Comparison of ENCODE assay signal across 27 cellular contexts in the genomic region with DNA sequence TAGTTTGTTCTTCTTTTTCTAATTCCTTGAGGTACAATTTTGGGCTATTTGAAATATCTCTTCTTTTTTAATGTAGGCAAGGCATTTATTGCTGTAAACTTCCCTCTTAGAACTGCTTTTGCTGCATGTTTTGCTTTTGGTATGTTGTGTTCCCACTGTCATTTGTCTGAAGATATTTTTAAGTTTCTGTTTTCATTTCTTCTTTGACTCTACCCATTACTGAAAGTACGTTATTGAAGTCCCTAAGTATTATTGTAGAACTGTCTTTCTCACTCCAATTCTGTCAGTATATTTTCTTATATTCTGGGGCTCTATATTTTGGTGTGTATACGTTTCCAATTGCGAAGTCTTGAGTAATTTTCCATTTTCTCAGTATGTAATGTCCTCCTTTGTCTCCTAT.
A peak's percentile ranks its signal among the peaks of the same experiment; 100 is the strongest.
DNase-seq lines count a peak whose midpoint lies in the region; ATAC-seq and TF ChIP-seq lines count a peak whose summit lies in the region.
"Had no signal": no experiment of that assay in that cellular context is flagged by ENCODE, and none has a peak within 500 bp of the region (broad histone marks: within the 10 kb centered on the region; RNA-seq: fewer than 3 reads in every experiment).

No MANE protein-coding gene starts in this region.

- H3K27ac ChIP-seq in KMS-11 = peak overlapping the region; percentile 12; the same call in 1 of the 2 replicates
- H3K27ac ChIP-seq: C4-2B, ovary, right atrium auricular region, SJCRH30 had no signal

- H3K27me3 Mint-ChIP-seq in activated CD8-positive, alpha-beta T cell treated with anti-CD3 and anti-CD28 coated beads, Interleukin-2, amount 10 ng/mL, durations not matched to agents 7 days and 5 days (ENCODE audit: low read depth) = no peaks in the 10 kb centered on the region
- H3K27me3 Mint-ChIP-seq: activated naive CD8-positive, alpha-beta T cell; activated T-helper 17 cell treated with anti-CD3 and anti-CD28 coated beads, Interleukin-2, amount 50 U/mL, for 72 hours had no signal

- H3K27me3 ChIP-seq in KMS-11 (ENCODE audit: insufficient read depth, low read depth) = no peaks in the 10 kb centered on the region
- H3K27me3 ChIP-seq: heart left ventricle, ovary, right atrium auricular region, SJCRH30 had no signal

- TF ChIP-seq CTCF in GM12864 (IDR thresholded peaks at IDR 0.05; ENCODE audit: low read depth, low read length, missing control alignments) = no peak
- no peak for TF ChIP-seq CTCF in KMS-11 (conservative IDR thresholded peaks at IDR 0.05; ENCODE audit: low read depth, low read length)

- no peak overlapping the region for H3K27ac Mint-ChIP-seq in activated CD8-positive, alpha-beta T cell treated with anti-CD3 and anti-CD28 coated beads, Interleukin-2, amount 10 ng/mL, durations not matched to agents 7 days and 5 days
- H3K27ac Mint-ChIP-seq: activated naive CD8-positive, alpha-beta T cell; activated T-helper 17 cell treated with anti-CD3 and anti-CD28 coated beads, Interleukin-2, amount 50 U/mL, for 72 hours; nephron progenitor cell; stimulated activated effector memory CD8-positive, alpha-beta T cell treated with anti-CD3 and anti-CD28 coated beads, Interleukin-12 subunit alpha, Interleukin-12 subunit beta, amount 100 ng/mL, for 72 hours had no signal

- H3K4me1 ChIP-seq in KMS-11 (ENCODE audit: low read depth, poor library complexity, severe bottlenecking) = peaks cover 14% of the 10 kb centered on the region
- H3K4me1 ChIP-seq: HAP-1, right atrium auricular region, SJCRH30 had no signal

- H3K4me1 Mint-ChIP-seq in activated CD8-positive, alpha-beta T cell treated with anti-CD3 and anti-CD28 coated beads, Interleukin-2, amount 10 ng/mL, durations not matched to agents 7 days and 5 days (ENCODE audit: low read depth) = peaks cover 9% of the 10 kb centered on the region
- H3K4me1 Mint-ChIP-seq: activated T-helper 17 cell treated with anti-CD3 and anti-CD28 coated beads, Interleukin-2, amount 50 U/mL, for 72 hours; nephron progenitor cell; stimulated activated effector memory CD8-positive, alpha-beta T cell treated with anti-CD3 and anti-CD28 coated beads, Interleukin-12 subunit alpha, Interleukin-12 subunit beta, amount 100 ng/mL, for 72 hours had no signal

- no peaks in the 10 kb centered on the region for H3K79me2 ChIP-seq in KMS-11 (ENCODE audit: insufficient read depth, low read depth)

- no peak overlapping the region for H3K4me3 Mint-ChIP-seq in activated CD8-positive, alpha-beta T cell treated with anti-CD3 and anti-CD28 coated beads, Interleukin-2, amount 10 ng/mL, durations not matched to agents 7 days and 5 days
- H3K4me3 Mint-ChIP-seq: activated naive CD8-positive, alpha-beta T cell; activated T-helper 17 cell treated with anti-CD3 and anti-CD28 coated beads, Interleukin-2, amount 50 U/mL, for 72 hours; nephron progenitor cell; stimulated activated effector memory CD8-positive, alpha-beta T cell treated with anti-CD3 and anti-CD28 coated beads, Interleukin-12 subunit alpha, Interleukin-12 subunit beta, amount 100 ng/mL, for 72 hours had no signal

- no peak overlapping the region for H3K4me3 ChIP-seq in GM12864 (ENCODE audit: low read depth, low read length)
- H3K4me3 ChIP-seq in KMS-11 (IDR thresholded peaks at IDR 0.05; ENCODE audit: insufficient read depth, low read depth, low read length) = no peak overlapping the region
- H3K4me3 ChIP-seq: HAP-1, heart left ventricle, lung, ovary, right atrium auricular region, SJCRH30 had no signal

- H3K9me3 Mint-ChIP-seq in activated CD8-positive, alpha-beta T cell treated with anti-CD3 and anti-CD28 coated beads, Interleukin-2, amount 10 ng/mL, durations not matched to agents 7 days and 5 days (ENCODE audit: insufficient read depth) = no peaks in the 10 kb centered on the region
- H3K9me3 Mint-ChIP-seq: activated T-helper 17 cell treated with anti-CD3 and anti-CD28 coated beads, Interleukin-2, amount 50 U/mL, for 72 hours; stimulated activated effector memory CD8-positive, alpha-beta T cell treated with anti-CD3 and anti-CD28 coated beads, Interleukin-12 subunit alpha, Interleukin-12 subunit beta, amount 100 ng/mL, for 72 hours had no signal

- CTCF ChIA-PET in activated CD8-positive, alpha-beta T cell treated with anti-CD3 and anti-CD28 coated beads, Interleukin-2, amount 10 ng/mL, durations not matched to agents 7 days and 5 days (lab: Charles Lee) = no interaction called here

- no peak overlapping the region for H2AFZ ChIP-seq in KMS-11 (ENCODE audit: low read depth)

- H3K36me3 ChIP-seq in KMS-11 (ENCODE audit: insufficient read depth) = no peaks in the 10 kb centered on the region; the same call in 1 of the 2 replicates
- H3K36me3 ChIP-seq: HAP-1, ovary, right atrium auricular region, SJCRH30 had no signal

- no peaks in the 10 kb centered on the region for H4K20me1 ChIP-seq in KMS-11 (ENCODE audit: insufficient read depth)

- ATAC-seq in GM18498 (IDR thresholded peaks at IDR 0.05; ENCODE audit: unreplicated experiment) = peak; percentile 72
- ATAC-seq in GM21717 (IDR thresholded peaks at IDR 0.05; ENCODE audit: unreplicated experiment) = peak; percentile 87
- ATAC-seq in GM18517 (IDR thresholded peaks at IDR 0.05; ENCODE audit: unreplicated experiment) = no peak
- no peak for ATAC-seq in activated CD8-positive, alpha-beta T cell treated with anti-CD3 and anti-CD28 coated beads, Interleukin-2, amount 10 ng/mL, durations not matched to agents 7 days and 5 days
- ATAC-seq: activated CD4-positive, CD25-positive, alpha-beta regulatory T cell treated with anti-CD3 and anti-CD28 coated beads, Interleukin-2, amount 50 U/mL, for 24 hours; activated T-helper 17 cell treated with anti-CD3 and anti-CD28 coated beads, Interleukin-2, amount 50 U/mL, for 72 hours; heart left ventricle; stimulated activated effector memory CD8-positive, alpha-beta T cell treated with anti-CD3 and anti-CD28 coated beads, Interleukin-12 subunit alpha, Interleukin-12 subunit beta, amount 100 ng/mL, for 72 hours had no signal

- no peak overlapping the region for H3K9ac ChIP-seq in KMS-11

- H3K36me3 Mint-ChIP-seq in activated CD8-positive, alpha-beta T cell treated with anti-CD3 and anti-CD28 coated beads, Interleukin-2, amount 10 ng/mL, durations not matched to agents 7 days and 5 days (ENCODE audit: low read depth) = peaks cover 11% of the 10 kb centered on the region
- H3K36me3 Mint-ChIP-seq: stimulated activated effector memory CD8-positive, alpha-beta T cell treated with anti-CD3 and anti-CD28 coated beads, Interleukin-12 subunit alpha, Interleukin-12 subunit beta, amount 100 ng/mL, for 72 hours had no signal

- no peak overlapping the region; the same call in 1 of the 2 replicates for H3K4me2 ChIP-seq in KMS-11

- POLR2A ChIA-PET in activated CD8-positive, alpha-beta T cell treated with anti-CD3 and anti-CD28 coated beads, Interleukin-2, amount 10 ng/mL, durations not matched to agents 7 days and 5 days (lab: Charles Lee) = no interaction called here

- DNase-seq in GM12864 (ENCODE audit: low read depth) (peak; percentile 21), superior temporal gyrus (ENCODE audit: extremely low spot score) (no peak)
- DNase-seq in activated CD8-positive, alpha-beta T cell treated with anti-CD3 and anti-CD28 coated beads, Interleukin-2, amount 10 ng/mL, durations not matched to agents 7 days and 5 days = no peak
- DNase-seq: cerebellar nuclear complex; DND-41; heart left ventricle; KG1; kidney glomerular epithelial cell; NCI-H1694; NCI-H2171 treated with DMSO at 0.1 percent for 48 hours; NCI-H524; nephron progenitor cell; ovary; SJCRH30; stimulated activated CD4-positive, alpha-beta T cell treated with anti-CD3 and anti-CD28 coated beads, Interleukin-2, amount 100 ng/mL, for 48 hours had no signal

Comparison
In these comparisons a context has a peak if more than half of its experiments do, and no peak if none do; other contexts are left out.
1. ATAC-seq: peak in GM18498 (single experiment) and GM21717 (single experiment); none in GM18517 (single experiment) and activated CD8-positive, alpha-beta T cell treated with anti-CD3 and anti-CD28 coated beads, Interleukin-2, amount 10 ng/mL, durations not matched to agents 7 days and 5 days (single experiment).